Comparison of ENCODE assay signal across 7 cellular contexts in genomic region chr2:212940816-212941215, GRCh38.
DNase-seq lines count a peak whose midpoint lies in the region; ATAC-seq, FAIRE-seq and TF ChIP-seq lines count a peak whose summit lies in the region.

No MANE protein-coding gene starts in this region.

- no peak for FAIRE-seq in small intestine (lab: Jason Lieb, UNC)

- TF ChIP-seq CTCF in foreskin keratinocyte (conservative IDR thresholded peaks at IDR 0.05): no peak

- H3K27me3 Mint-ChIP-seq in activated T-cell treated with anti-CD3 and anti-CD28 coated beads, Interleukin-2, amount 50 U/mL, for 24 hours: peaks cover 3% of the 10 kb centered on the region

- no peak overlapping the region for H3K4me3 ChIP-seq in small intestine (ENCODE audit: low read depth in 1 of 2, low read length in 2 of 2)

- peaks cover 28% of the 10 kb centered on the region for H3K4me1 ChIP-seq in foreskin keratinocyte
- no peaks in the 10 kb centered on the region for H3K4me1 ChIP-seq in small intestine (ENCODE audit: control insufficient read depth in 2 of 2, insufficient read depth in 1 of 2, low read depth in 1 of 2, low read length in 1 of 2)

- DNase-seq in LHCN-M2 (ENCODE audit: low read depth) (peak; percentile 38), NCI-H82 treated with DMSO at 0.1 percent for 48 hours (lab: John Stamatoyannopoulos, UW; ENCODE audit: unreplicated experiment) (peak; percentile 73), foreskin keratinocyte (peak; percentile 78 to 88), small intestine (peak; percentile 32), DMS114 treated with DMSO at 0.1 percent for 48 hours (lab: John Stamatoyannopoulos, UW; ENCODE audit: unreplicated experiment) (no peak)
- DNase-seq in activated T-cell treated with anti-CD3 and anti-CD28 coated beads, Interleukin-2, amount 50 U/mL, for 24 hours: no peak
- DNase-seq in activated CD4-positive, alpha-beta T cell treated with anti-CD3 and anti-CD28 coated beads for 4 hours: no peak

- no peak overlapping the region for H3K27ac Mint-ChIP-seq in activated T-cell treated with anti-CD3 and anti-CD28 coated beads, Interleukin-2, amount 50 U/mL, for 24 hours

- H3K9me3 Mint-ChIP-seq in activated T-cell treated with anti-CD3 and anti-CD28 coated beads, Interleukin-2, amount 50 U/mL, for 24 hours: no peaks in the 10 kb centered on the region

- H3K36me3 Mint-ChIP-seq in activated T-cell treated with anti-CD3 and anti-CD28 coated beads, Interleukin-2, amount 50 U/mL, for 24 hours (ENCODE audit: low read depth): no peaks in the 10 kb centered on the region

- H3K4me3 Mint-ChIP-seq in activated T-cell treated with anti-CD3 and anti-CD28 coated beads, Interleukin-2, amount 50 U/mL, for 24 hours: no peak overlapping the region

- ATAC-seq in foreskin keratinocyte: peak; percentile 48

- H3K4me1 Mint-ChIP-seq in activated T-cell treated with anti-CD3 and anti-CD28 coated beads, Interleukin-2, amount 50 U/mL, for 24 hours (ENCODE audit: low read depth): no peaks in the 10 kb centered on the region

- no peaks in the 10 kb centered on the region for H3K36me3 ChIP-seq in small intestine (ENCODE audit: control insufficient read depth in 2 of 2, insufficient read depth in 2 of 2, low read length in 2 of 2)

- H3K9me3 ChIP-seq in small intestine (ENCODE audit: control insufficient read depth, low read depth): no peaks in the 10 kb centered on the region

- peak overlapping the region; percentile 40 for H3K27ac ChIP-seq in foreskin keratinocyte
- no peak overlapping the region for H3K27ac ChIP-seq in small intestine (ENCODE audit: low read depth in 1 of 2, low read length in 1 of 2)

- H3K27me3 ChIP-seq in foreskin keratinocyte: no peaks in the 10 kb centered on the region
- no peaks in the 10 kb centered on the region for H3K27me3 ChIP-seq in small intestine (ENCODE audit: control insufficient read depth in 2 of 2, insufficient read depth in 2 of 2, low read length in 2 of 2)

- 8 to 31% (median 25%) methylated on average over 2 of the region's 2 CpGs for WGBS in small intestine, 3 donors

Comparison
In these comparisons a context has a peak if more than half of its experiments do, and no peak if none do; other contexts are left out.
1. DNase-seq: peak in LHCN-M2 (single experiment), NCI-H82 treated with DMSO at 0.1 percent for 48 hours (single experiment), foreskin keratinocyte (2 of 2) and small intestine (single experiment); none in DMS114 treated with DMSO at 0.1 percent for 48 hours (single experiment), activated T-cell treated with anti-CD3 and anti-CD28 coated beads, Interleukin-2, amount 50 U/mL, for 24 hours (single experiment) and activated CD4-positive, alpha-beta T cell treated with anti-CD3 and anti-CD28 coated beads for 4 hours (0 of 2).